Comparison of ENCODE assay signal across 27 cellular contexts in the genomic region with DNA sequence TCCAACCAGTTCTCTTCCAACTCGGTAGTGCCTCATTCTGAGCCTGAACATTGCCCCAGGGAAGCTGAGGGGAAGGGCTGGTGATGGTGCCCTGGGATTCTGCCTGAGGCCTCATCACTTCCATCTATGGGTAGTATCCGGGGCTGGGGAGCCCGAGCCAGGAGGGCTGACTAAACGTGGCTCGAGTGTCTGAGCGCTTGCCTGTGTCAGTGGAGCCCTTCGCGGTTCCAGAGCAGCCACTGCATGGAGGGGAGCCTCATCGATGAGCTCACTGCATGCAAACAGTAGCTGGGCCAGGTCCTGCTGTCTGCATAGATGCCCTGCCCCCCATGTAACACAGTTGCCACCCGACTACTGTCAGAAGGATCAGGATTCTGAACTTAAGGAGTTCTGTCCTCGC.
DNase-seq lines count a peak whose midpoint lies in the region; ATAC-seq, FAIRE-seq and TF ChIP-seq lines count a peak whose summit lies in the region.
"Had no signal": no experiment of that assay in that cellular context is flagged by ENCODE, and none has a peak within 500 bp of the region (broad histone marks: within the 10 kb centered on the region; RNA-seq: fewer than 3 reads in every experiment).

No MANE protein-coding gene starts in this region.

- intact Hi-C loops in left ventricle myocardium superior (cut with micrococcal nuclease): loop anchor here (10.0 kb wide), 1 partner anchor 120 kb away; no protein-coding TSS in a partner anchor
- intact Hi-C loops in testis (cut with DNase I; ENCODE audit: low total_unique reads): no loop called here
- intact Hi-C loops in activated CD4-positive, alpha-beta T cell treated with anti-CD3 and anti-CD28 coated beads for 36 hours (cut with DNase I, micrococcal nuclease): no loop called here

- FAIRE-seq in astrocyte (lab: Jason Lieb, UNC): no peak

- no peak for TF ChIP-seq POLR2A in testis (IDR thresholded peaks at IDR 0.05)

- peak overlapping the region; percentile 18 for H3K4me2 ChIP-seq in astrocyte (ENCODE audit: low read length)

- H3K79me2 ChIP-seq in astrocyte (ENCODE audit: insufficient read depth, low read length): peaks cover 60% of the 10 kb centered on the region

- POLR2A ChIA-PET in activated CD4-positive, alpha-beta T cell treated with anti-CD3 and anti-CD28 coated beads for 36 hours (lab: Charles Lee): no interaction called here

- H3K4me1 Mint-ChIP-seq in astrocyte (ENCODE audit: low read depth, unreplicated experiment): peaks cover 60% of the 10 kb centered on the region
- peaks cover 82% of the 10 kb centered on the region for H3K4me1 Mint-ChIP-seq in nephron
- H3K4me1 Mint-ChIP-seq in activated T-cell treated with anti-CD3 and anti-CD28 coated beads, Interleukin-2, amount 50 U/mL, for 4 hours (ENCODE audit: low read depth): no peaks in the 10 kb centered on the region
- no peaks in the 10 kb centered on the region for H3K4me1 Mint-ChIP-seq in activated CD4-positive, alpha-beta T cell treated with anti-CD3 and anti-CD28 coated beads for 36 hours
- H3K4me1 Mint-ChIP-seq: activated CD4-positive, alpha-beta T cell treated with anti-CD3 and anti-CD28 coated beads, Interleukin-2, amount 10 ng/mL, durations not matched to agents 24 days and 14 days had no signal

- CTCF ChIA-PET in activated CD4-positive, alpha-beta T cell treated with anti-CD3 and anti-CD28 coated beads for 36 hours (lab: Charles Lee): no interaction called here

- no peak overlapping the region for H2AFZ ChIP-seq in astrocyte (ENCODE audit: low read depth, low read length)

- no peaks in the 10 kb centered on the region for H3K27me3 Mint-ChIP-seq in astrocyte (ENCODE audit: low read depth, unreplicated experiment)
- peaks cover 31% of the 10 kb centered on the region for H3K27me3 Mint-ChIP-seq in nephron (ENCODE audit: low read depth)
- H3K27me3 Mint-ChIP-seq in activated T-cell treated with anti-CD3 and anti-CD28 coated beads, Interleukin-2, amount 50 U/mL, for 4 hours (ENCODE audit: low read depth): peaks cover 34% of the 10 kb centered on the region
- peaks cover 19% of the 10 kb centered on the region for H3K27me3 Mint-ChIP-seq in activated CD4-positive, alpha-beta T cell treated with anti-CD3 and anti-CD28 coated beads for 36 hours

- peaks cover 5% of the 10 kb centered on the region for H3K36me3 Mint-ChIP-seq in astrocyte (ENCODE audit: low read depth, unreplicated experiment)
- H3K36me3 Mint-ChIP-seq in nephron (ENCODE audit: low read depth): peaks cover 4% of the 10 kb centered on the region
- H3K36me3 Mint-ChIP-seq in activated T-cell treated with anti-CD3 and anti-CD28 coated beads, Interleukin-2, amount 50 U/mL, for 4 hours (ENCODE audit: insufficient read depth): no peaks in the 10 kb centered on the region
- H3K36me3 Mint-ChIP-seq in activated CD4-positive, alpha-beta T cell treated with anti-CD3 and anti-CD28 coated beads for 36 hours (ENCODE audit: low read depth): no peaks in the 10 kb centered on the region
- H3K36me3 Mint-ChIP-seq: activated naive CD8-positive, alpha-beta T cell treated with anti-CD3 and anti-CD28 coated beads for 36 hours had no signal

- no peaks in the 10 kb centered on the region for H3K9me3 ChIP-seq in right atrium auricular region
- H3K9me3 ChIP-seq in astrocyte (ENCODE audit: insufficient read depth, low read depth, low read length): no peaks in the 10 kb centered on the region
- H3K9me3 ChIP-seq in testis: no peaks in the 10 kb centered on the region
- H3K9me3 ChIP-seq: BE2C, body of pancreas, Caco-2, esophagus squamous epithelium, SJCRH30, thoracic aorta had no signal

- H3K9ac ChIP-seq in astrocyte (ENCODE audit: low read length): no peak overlapping the region

- peaks cover 0 to 30% of the 10 kb centered on the region in 2 donors for H3K4me1 ChIP-seq in right atrium auricular region
- peaks cover 78% of the 10 kb centered on the region for H3K4me1 ChIP-seq in astrocyte (ENCODE audit: insufficient read depth, low read length)
- peaks cover 39% of the 10 kb centered on the region for H3K4me1 ChIP-seq in testis
- H3K4me1 ChIP-seq: BE2C had no signal

- H3K36me3 ChIP-seq in right atrium auricular region (no peaks in the 10 kb centered on the region), astrocyte (ENCODE audit: insufficient read depth, low read length) (no peaks in the 10 kb centered on the region), testis (ENCODE audit: low read depth, missing control alignments) (no peaks in the 10 kb centered on the region)
- H3K36me3 ChIP-seq: BE2C, esophagus squamous epithelium, SJCRH30, thoracic aorta had no signal

- H3K27ac Mint-ChIP-seq in astrocyte (ENCODE audit: unreplicated experiment) (peak overlapping the region; percentile 81), nephron (peak overlapping the region in 2 of 3 experiments; percentile 11 to 22)
- no peak overlapping the region for H3K27ac Mint-ChIP-seq in activated CD4-positive, alpha-beta T cell treated with anti-CD3 and anti-CD28 coated beads for 36 hours
- H3K27ac Mint-ChIP-seq: activated CD4-positive, alpha-beta T cell treated with anti-CD3 and anti-CD28 coated beads, Interleukin-2, amount 10 ng/mL, durations not matched to agents 24 days and 14 days; activated naive CD8-positive, alpha-beta T cell treated with anti-CD3 and anti-CD28 coated beads for 36 hours had no signal

- no peak for TF ChIP-seq CTCF in right atrium auricular region (IDR thresholded peaks at IDR 0.05)
- TF ChIP-seq CTCF in astrocyte (IDR thresholded peaks at IDR 0.05; ENCODE audit: insufficient read depth, low read depth, low read length): no peak
- TF ChIP-seq CTCF in nephron (IDR thresholded peaks at IDR 0.05; ENCODE audit: unreplicated experiment in 3 of 3): no peak
- TF ChIP-seq CTCF in testis (IDR thresholded peaks at IDR 0.05): no peak

- H3K4me3 ChIP-seq in right atrium auricular region (no peak overlapping the region), astrocyte (ENCODE audit: insufficient read depth, low read depth, low read length) (no peak overlapping the region), testis (no peak overlapping the region)
- H3K4me3 ChIP-seq: body of pancreas, esophagus squamous epithelium, SJCRH30, skin epidermis, thoracic aorta had no signal

- H3K4me3 Mint-ChIP-seq in astrocyte (ENCODE audit: unreplicated experiment): no peak overlapping the region
- H3K4me3 Mint-ChIP-seq in nephron: no peak overlapping the region
- H3K4me3 Mint-ChIP-seq in activated T-cell treated with anti-CD3 and anti-CD28 coated beads, Interleukin-2, amount 50 U/mL, for 4 hours: no peak overlapping the region
- no peak overlapping the region for H3K4me3 Mint-ChIP-seq in activated CD4-positive, alpha-beta T cell treated with anti-CD3 and anti-CD28 coated beads for 36 hours
- H3K4me3 Mint-ChIP-seq: activated CD4-positive, alpha-beta T cell treated with anti-CD3 and anti-CD28 coated beads, Interleukin-2, amount 10 ng/mL, durations not matched to agents 24 days and 14 days; activated naive CD8-positive, alpha-beta T cell treated with anti-CD3 and anti-CD28 coated beads for 36 hours had no signal

- no peaks in the 10 kb centered on the region for H3K27me3 ChIP-seq in right atrium auricular region
- H3K27me3 ChIP-seq in astrocyte (ENCODE audit: insufficient read depth, low read length): no peaks in the 10 kb centered on the region
- H3K27me3 ChIP-seq in testis: no peaks in the 10 kb centered on the region
- H3K27me3 ChIP-seq: BE2C, body of pancreas, SJCRH30 had no signal

- H3K9me3 Mint-ChIP-seq in astrocyte (ENCODE audit: unreplicated experiment) (no peaks in the 10 kb centered on the region), nephron (no peaks in the 10 kb centered on the region)
- H3K9me3 Mint-ChIP-seq in activated T-cell treated with anti-CD3 and anti-CD28 coated beads, Interleukin-2, amount 50 U/mL, for 4 hours: no peaks in the 10 kb centered on the region
- no peaks in the 10 kb centered on the region for H3K9me3 Mint-ChIP-seq in activated CD4-positive, alpha-beta T cell treated with anti-CD3 and anti-CD28 coated beads for 36 hours (ENCODE audit: low read depth)
- H3K9me3 Mint-ChIP-seq: activated CD4-positive, alpha-beta T cell treated with anti-CD3 and anti-CD28 coated beads, Interleukin-2, amount 10 ng/mL, durations not matched to agents 24 days and 14 days; activated naive CD8-positive, alpha-beta T cell treated with anti-CD3 and anti-CD28 coated beads for 36 hours had no signal

- DNase-seq in left ventricle myocardium superior (peak; percentile 27), right atrium auricular region (ENCODE audit: low spot score) (no peak), astrocyte (ENCODE audit: low read depth) (peak; percentile 88), testis (no peak)
- no peak for DNase-seq in stimulated activated CD4-positive, alpha-beta T cell treated with anti-CD3 and anti-CD28 coated beads, Interleukin-2, amount 100 ng/mL, for 48 hours
- DNase-seq in activated T-cell treated with anti-CD3 and anti-CD28 coated beads, Interleukin-2, amount 50 U/mL, for 4 hours: no peak
- DNase-seq in activated CD4-positive, alpha-beta T cell treated with anti-CD3 and anti-CD28 coated beads for 36 hours: no peak
- DNase-seq: activated CD4-positive, alpha-beta T cell treated with anti-CD3 and anti-CD28 coated beads, Interleukin-2, amount 10 ng/mL, durations not matched to agents 24 days and 14 days; activated naive CD8-positive, alpha-beta T cell treated with anti-CD3 and anti-CD28 coated beads for 36 hours; BE2C; body of pancreas; Caco-2; DMS79 treated with DMSO at 0.1 percent for 48 hours; esophagus squamous epithelium; GOT3; mammary epithelial cell; NCI-H1436; NCI-H2107; NCI-H446 treated with DMSO at 0.1 percent for 48 hours; PC-3; SJCRH30; stimulated activated CD4-positive, alpha-beta T cell treated with anti-CD3 and anti-CD28 coated beads, Interleukin-4, amount 100 ng/mL, for 1 hour; stimulated activated naive CD4-positive, alpha-beta T cell had no signal

- WGBS in testis, 2 donors: 88 to 90% methylated on average over 2 to 11 of the region's 11 CpGs

- no peak for ATAC-seq in left ventricle myocardium superior
- no peak for ATAC-seq in activated T-cell treated with anti-CD3 and anti-CD28 coated beads, Interleukin-2, amount 50 U/mL, for 4 hours
- no peak for ATAC-seq in activated CD4-positive, alpha-beta T cell treated with anti-CD3 and anti-CD28 coated beads for 36 hours
- ATAC-seq: body of pancreas, PC-3 had no signal

- no peak overlapping the region for H3K27ac ChIP-seq in right atrium auricular region
- peak overlapping the region; percentile 27 for H3K27ac ChIP-seq in astrocyte (ENCODE audit: low read depth, low read length)
- no peak overlapping the region for H3K27ac ChIP-seq in testis
- H3K27ac ChIP-seq: body of pancreas, esophagus squamous epithelium, HL-60, SJCRH30, thoracic aorta had no signal

- H4K20me1 ChIP-seq in astrocyte (ENCODE audit: insufficient read depth, low read length): peaks cover 51% of the 10 kb centered on the region

Comparison
In these comparisons a context has a peak if more than half of its experiments do, and no peak if none do; other contexts are left out.
1. DNase-seq: peak in left ventricle myocardium superior (single experiment) and astrocyte (single experiment); none in right atrium auricular region (single experiment), testis (single experiment), stimulated activated CD4-positive, alpha-beta T cell treated with anti-CD3 and anti-CD28 coated beads, Interleukin-2, amount 100 ng/mL, for 48 hours (0 of 2), activated T-cell treated with anti-CD3 and anti-CD28 coated beads, Interleukin-2, amount 50 U/mL, for 4 hours (single experiment) and activated CD4-positive, alpha-beta T cell treated with anti-CD3 and anti-CD28 coated beads for 36 hours (single experiment).